Comparison of ENCODE assay signal across 1 cellular context in the genomic region with DNA sequence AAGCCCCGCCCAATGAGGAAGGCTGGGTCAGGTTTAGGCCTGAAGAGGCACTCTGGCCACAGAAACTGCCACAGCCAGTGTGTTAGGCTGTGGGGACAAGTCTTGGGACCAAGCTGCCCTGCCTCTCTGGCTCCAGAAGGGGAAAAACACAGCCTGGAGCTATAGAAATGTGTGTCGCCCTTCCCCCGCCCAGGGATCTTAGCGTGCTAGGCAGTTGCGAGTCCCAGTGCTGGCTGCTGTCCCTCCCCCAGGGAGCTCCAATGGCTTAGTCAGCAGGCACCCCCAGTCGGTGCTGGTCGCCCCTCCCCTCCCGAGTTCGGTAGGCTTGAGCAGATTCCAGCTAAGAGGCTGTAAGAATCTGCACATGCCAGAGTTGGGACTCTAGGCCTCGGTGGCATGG.
TF ChIP-seq lines count a peak whose summit lies in the region.

No MANE protein-coding gene starts in this region.

TF ChIP-seq in GM23338, 12 proteins besides CTCF, POLR2A, EP300 and RAD21:
- TF ChIP-seq, protein P1, sequence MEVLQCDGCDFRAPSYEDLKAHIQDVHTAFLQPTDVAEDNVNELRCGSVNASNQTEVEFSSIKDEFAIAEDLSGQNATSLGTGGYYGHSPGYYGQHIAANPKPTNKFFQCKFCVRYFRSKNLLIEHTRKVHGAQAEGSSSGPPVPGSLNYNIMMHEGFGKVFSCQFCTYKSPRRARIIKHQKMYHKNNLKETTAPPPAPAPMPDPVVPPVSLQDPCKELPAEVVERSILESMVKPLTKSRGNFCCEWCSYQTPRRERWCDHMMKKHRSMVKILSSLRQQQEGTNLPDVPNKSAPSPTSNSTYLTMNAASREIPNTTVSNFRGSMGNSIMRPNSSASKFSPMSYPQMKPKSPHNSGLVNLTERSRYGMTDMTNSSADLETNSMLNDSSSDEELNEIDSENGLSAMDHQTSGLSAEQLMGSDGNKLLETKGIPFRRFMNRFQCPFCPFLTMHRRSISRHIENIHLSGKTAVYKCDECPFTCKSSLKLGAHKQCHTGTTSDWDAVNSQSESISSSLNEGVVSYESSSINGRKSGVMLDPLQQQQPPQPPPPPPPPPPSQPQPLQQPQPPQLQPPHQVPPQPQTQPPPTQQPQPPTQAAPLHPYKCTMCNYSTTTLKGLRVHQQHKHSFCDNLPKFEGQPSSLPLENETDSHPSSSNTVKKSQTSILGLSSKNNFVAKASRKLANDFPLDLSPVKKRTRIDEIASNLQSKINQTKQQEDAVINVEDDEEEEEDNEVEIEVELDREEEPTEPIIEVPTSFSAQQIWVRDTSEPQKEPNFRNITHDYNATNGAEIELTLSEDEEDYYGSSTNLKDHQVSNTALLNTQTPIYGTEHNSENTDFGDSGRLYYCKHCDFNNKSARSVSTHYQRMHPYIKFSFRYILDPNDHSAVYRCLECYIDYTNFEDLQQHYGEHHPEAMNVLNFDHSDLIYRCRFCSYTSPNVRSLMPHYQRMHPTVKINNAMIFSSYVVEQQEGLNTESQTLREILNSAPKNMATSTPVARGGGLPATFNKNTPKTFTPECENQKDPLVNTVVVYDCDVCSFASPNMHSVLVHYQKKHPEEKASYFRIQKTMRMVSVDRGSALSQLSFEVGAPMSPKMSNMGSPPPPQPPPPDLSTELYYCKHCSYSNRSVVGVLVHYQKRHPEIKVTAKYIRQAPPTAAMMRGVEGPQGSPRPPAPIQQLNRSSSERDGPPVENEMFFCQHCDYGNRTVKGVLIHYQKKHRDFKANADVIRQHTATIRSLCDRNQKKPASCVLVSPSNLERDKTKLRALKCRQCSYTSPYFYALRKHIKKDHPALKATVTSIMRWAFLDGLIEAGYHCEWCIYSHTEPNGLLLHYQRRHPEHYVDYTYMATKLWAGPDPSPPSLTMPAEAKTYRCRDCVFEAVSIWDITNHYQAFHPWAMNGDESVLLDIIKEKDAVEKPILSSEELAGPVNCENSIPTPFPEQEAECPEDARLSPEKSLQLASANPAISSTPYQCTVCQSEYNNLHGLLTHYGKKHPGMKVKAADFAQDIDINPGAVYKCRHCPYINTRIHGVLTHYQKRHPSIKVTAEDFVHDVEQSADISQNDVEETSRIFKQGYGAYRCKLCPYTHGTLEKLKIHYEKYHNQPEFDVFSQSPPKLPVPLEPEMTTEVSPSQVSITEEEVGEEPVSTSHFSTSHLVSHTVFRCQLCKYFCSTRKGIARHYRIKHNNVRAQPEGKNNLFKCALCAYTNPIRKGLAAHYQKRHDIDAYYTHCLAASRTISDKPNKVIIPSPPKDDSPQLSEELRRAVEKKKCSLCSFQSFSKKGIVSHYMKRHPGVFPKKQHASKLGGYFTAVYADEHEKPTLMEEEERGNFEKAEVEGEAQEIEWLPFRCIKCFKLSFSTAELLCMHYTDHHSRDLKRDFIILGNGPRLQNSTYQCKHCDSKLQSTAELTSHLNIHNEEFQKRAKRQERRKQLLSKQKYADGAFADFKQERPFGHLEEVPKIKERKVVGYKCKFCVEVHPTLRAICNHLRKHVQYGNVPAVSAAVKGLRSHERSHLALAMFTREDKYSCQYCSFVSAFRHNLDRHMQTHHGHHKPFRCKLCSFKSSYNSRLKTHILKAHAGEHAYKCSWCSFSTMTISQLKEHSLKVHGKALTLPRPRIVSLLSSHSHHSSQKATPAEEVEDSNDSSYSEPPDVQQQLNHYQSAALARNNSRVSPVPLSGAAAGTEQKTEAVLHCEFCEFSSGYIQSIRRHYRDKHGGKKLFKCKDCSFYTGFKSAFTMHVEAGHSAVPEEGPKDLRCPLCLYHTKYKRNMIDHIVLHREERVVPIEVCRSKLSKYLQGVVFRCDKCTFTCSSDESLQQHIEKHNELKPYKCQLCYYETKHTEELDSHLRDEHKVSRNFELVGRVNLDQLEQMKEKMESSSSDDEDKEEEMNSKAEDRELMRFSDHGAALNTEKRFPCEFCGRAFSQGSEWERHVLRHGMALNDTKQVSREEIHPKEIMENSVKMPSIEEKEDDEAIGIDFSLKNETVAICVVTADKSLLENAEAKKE (CRISPR knock-in tag; IDR thresholded peaks at IDR 0.05): no peak
- no peak for TF ChIP-seq ZNF114 (CRISPR knock-in tag; IDR thresholded peaks at IDR 0.05)
- TF ChIP-seq, protein P2, sequence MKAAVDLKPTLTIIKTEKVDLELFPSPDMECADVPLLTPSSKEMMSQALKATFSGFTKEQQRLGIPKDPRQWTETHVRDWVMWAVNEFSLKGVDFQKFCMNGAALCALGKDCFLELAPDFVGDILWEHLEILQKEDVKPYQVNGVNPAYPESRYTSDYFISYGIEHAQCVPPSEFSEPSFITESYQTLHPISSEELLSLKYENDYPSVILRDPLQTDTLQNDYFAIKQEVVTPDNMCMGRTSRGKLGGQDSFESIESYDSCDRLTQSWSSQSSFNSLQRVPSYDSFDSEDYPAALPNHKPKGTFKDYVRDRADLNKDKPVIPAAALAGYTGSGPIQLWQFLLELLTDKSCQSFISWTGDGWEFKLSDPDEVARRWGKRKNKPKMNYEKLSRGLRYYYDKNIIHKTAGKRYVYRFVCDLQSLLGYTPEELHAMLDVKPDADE (IDR thresholded peaks at IDR 0.05): no peak
- no peak for TF ChIP-seq NANOG (IDR thresholded peaks at IDR 0.05; ENCODE audit: borderline replicate concordance)
- TF ChIP-seq ZNF331 (CRISPR knock-in tag; IDR thresholded peaks at IDR 0.05; ENCODE audit: low read depth): no peak
- TF ChIP-seq EZH2 (IDR thresholded peaks at IDR 0.05; ENCODE audit: low read depth, unreplicated experiment): no peak
- TF ChIP-seq EZH2phosphoT487 (IDR thresholded peaks at IDR 0.05; ENCODE audit: unreplicated experiment): no peak
- TF ChIP-seq, protein P3, sequence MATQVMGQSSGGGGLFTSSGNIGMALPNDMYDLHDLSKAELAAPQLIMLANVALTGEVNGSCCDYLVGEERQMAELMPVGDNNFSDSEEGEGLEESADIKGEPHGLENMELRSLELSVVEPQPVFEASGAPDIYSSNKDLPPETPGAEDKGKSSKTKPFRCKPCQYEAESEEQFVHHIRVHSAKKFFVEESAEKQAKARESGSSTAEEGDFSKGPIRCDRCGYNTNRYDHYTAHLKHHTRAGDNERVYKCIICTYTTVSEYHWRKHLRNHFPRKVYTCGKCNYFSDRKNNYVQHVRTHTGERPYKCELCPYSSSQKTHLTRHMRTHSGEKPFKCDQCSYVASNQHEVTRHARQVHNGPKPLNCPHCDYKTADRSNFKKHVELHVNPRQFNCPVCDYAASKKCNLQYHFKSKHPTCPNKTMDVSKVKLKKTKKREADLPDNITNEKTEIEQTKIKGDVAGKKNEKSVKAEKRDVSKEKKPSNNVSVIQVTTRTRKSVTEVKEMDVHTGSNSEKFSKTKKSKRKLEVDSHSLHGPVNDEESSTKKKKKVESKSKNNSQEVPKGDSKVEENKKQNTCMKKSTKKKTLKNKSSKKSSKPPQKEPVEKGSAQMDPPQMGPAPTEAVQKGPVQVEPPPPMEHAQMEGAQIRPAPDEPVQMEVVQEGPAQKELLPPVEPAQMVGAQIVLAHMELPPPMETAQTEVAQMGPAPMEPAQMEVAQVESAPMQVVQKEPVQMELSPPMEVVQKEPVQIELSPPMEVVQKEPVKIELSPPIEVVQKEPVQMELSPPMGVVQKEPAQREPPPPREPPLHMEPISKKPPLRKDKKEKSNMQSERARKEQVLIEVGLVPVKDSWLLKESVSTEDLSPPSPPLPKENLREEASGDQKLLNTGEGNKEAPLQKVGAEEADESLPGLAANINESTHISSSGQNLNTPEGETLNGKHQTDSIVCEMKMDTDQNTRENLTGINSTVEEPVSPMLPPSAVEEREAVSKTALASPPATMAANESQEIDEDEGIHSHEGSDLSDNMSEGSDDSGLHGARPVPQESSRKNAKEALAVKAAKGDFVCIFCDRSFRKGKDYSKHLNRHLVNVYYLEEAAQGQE (IDR thresholded peaks at IDR 0.05; ENCODE audit: unreplicated experiment): no peak
- TF ChIP-seq POLR2AphosphoS5 (IDR thresholded peaks at IDR 0.05; ENCODE audit: low read depth): no peak
TF ChIP-seq in GM23338: peak in this region for 0.
